ENCODE assay signal across 24 cellular contexts in genomic region chr9:105979359-105979758, GRCh38.
"Had no signal": no experiment of that assay in that cellular context is flagged by ENCODE, and none has a peak within 500 bp of the region (broad histone marks: within the 10 kb centered on the region; RNA-seq: fewer than 3 reads in every experiment).

No MANE protein-coding gene starts in this region.

- H3K27me3 Mint-ChIP-seq: activated naive CD8-positive, alpha-beta T cell; activated T-cell treated with anti-CD3 and anti-CD28 coated beads, Interleukin-2, amount 50 U/mL, for 24 hours; activated T-helper 17 cell treated with anti-CD3 and anti-CD28 coated beads, Interleukin-2, amount 50 U/mL, for 72 hours; naive thymus-derived CD8-positive, alpha-beta T cell had no signal

- DNase-seq: activated CD8-positive, alpha-beta memory T cell treated with anti-CD3 and anti-CD28 coated beads for 24 hours; activated CD8-positive, alpha-beta memory T cell treated with anti-CD3 and anti-CD28 coated beads, Interleukin-2, amount 50 U/mL, for 4 hours; activated naive CD4-positive, alpha-beta T cell; activated T-cell treated with anti-CD3 and anti-CD28 coated beads, Interleukin-2, amount 50 U/mL, for 24 hours; adrenal gland; central memory CD4-positive, alpha-beta T cell; dermis blood vessel endothelial cell; effector memory CD4-positive, alpha-beta T cell; kidney; left lung; naive thymus-derived CD8-positive, alpha-beta T cell; pancreas; psoas muscle; right cardiac atrium; stimulated activated CD4-positive, alpha-beta T cell treated with anti-CD3 and anti-CD28 coated beads, Interleukin-4, amount 100 ng/mL, for 24 hours; stimulated activated naive CD4-positive, alpha-beta T cell treated with Interleukin-2 at 50 U/mL for 16 hours; T-helper 1 cell; T-helper 9 cell; upper lobe of right lung had no signal

- H3K36me3 ChIP-seq: adrenal gland, ascending aorta, left lung, pancreas, upper lobe of right lung had no signal

- H3K4me3 ChIP-seq: adrenal gland, ascending aorta, left lung, pancreas, psoas muscle, upper lobe of right lung had no signal

- H3K27me3 ChIP-seq: adrenal gland, ascending aorta, left lung, pancreas, upper lobe of right lung had no signal

- H3K36me3 Mint-ChIP-seq: activated naive CD8-positive, alpha-beta T cell; mesothelial cell of epicardium; naive thymus-derived CD8-positive, alpha-beta T cell; WTC11 had no signal

- ATAC-seq: activated T-helper 17 cell treated with anti-CD3 and anti-CD28 coated beads, Interleukin-2, amount 50 U/mL, for 72 hours; left lung; naive thymus-derived CD8-positive, alpha-beta T cell; pancreas; psoas muscle; right cardiac atrium; upper lobe of right lung had no signal

- H3K4me1 ChIP-seq: adrenal gland, ascending aorta, left lung, pancreas, upper lobe of right lung had no signal

- H3K4me3 Mint-ChIP-seq: activated naive CD8-positive, alpha-beta T cell; activated T-cell treated with anti-CD3 and anti-CD28 coated beads, Interleukin-2, amount 50 U/mL, for 24 hours; activated T-helper 17 cell treated with anti-CD3 and anti-CD28 coated beads, Interleukin-2, amount 50 U/mL, for 72 hours; mesothelial cell of epicardium; naive thymus-derived CD8-positive, alpha-beta T cell; WTC11 had no signal

- H3K4me1 Mint-ChIP-seq: activated T-helper 17 cell treated with anti-CD3 and anti-CD28 coated beads, Interleukin-2, amount 50 U/mL, for 72 hours; naive thymus-derived CD8-positive, alpha-beta T cell had no signal

- H3K9me3 ChIP-seq: adrenal gland, ascending aorta, left lung, psoas muscle, upper lobe of right lung had no signal

- H3K27ac ChIP-seq: adrenal gland, ascending aorta, left lung, pancreas, psoas muscle, upper lobe of right lung had no signal

- H3K27ac Mint-ChIP-seq: activated naive CD8-positive, alpha-beta T cell; activated T-cell treated with anti-CD3 and anti-CD28 coated beads, Interleukin-2, amount 50 U/mL, for 24 hours; activated T-helper 17 cell treated with anti-CD3 and anti-CD28 coated beads, Interleukin-2, amount 50 U/mL, for 72 hours; mesothelial cell of epicardium; naive thymus-derived CD8-positive, alpha-beta T cell; WTC11 had no signal

- H3K9me3 Mint-ChIP-seq: activated T-cell treated with anti-CD3 and anti-CD28 coated beads, Interleukin-2, amount 50 U/mL, for 24 hours; activated T-helper 17 cell treated with anti-CD3 and anti-CD28 coated beads, Interleukin-2, amount 50 U/mL, for 72 hours; naive thymus-derived CD8-positive, alpha-beta T cell; WTC11 had no signal
